In genomic region chr11:114291847-114292680, GRCh38 we compare ENCODE assay signal across 13 cellular contexts. TPM values are rescaled to one million over a fixed set of nuclear protein-coding genes. Genes with fewer than 3 reads are reported as not detected.
DNase-seq lines count a peak whose midpoint lies in the region; ATAC-seq and TF ChIP-seq lines count a peak whose summit lies in the region.
"Had no signal": no experiment of that assay in that cellular context is flagged by ENCODE, and none has a peak within 500 bp of the region (broad histone marks: within the 10 kb centered on the region; RNA-seq: fewer than 3 reads in every experiment).

No MANE protein-coding gene starts in this region.

- H3K27ac ChIP-seq in brain microvascular endothelial cell = peak overlapping the region; percentile 96
- peak overlapping the region; percentile 48 for H3K27ac ChIP-seq in lower lobe of right lung
- peak overlapping the region; percentile 92 to 94 for H3K27ac ChIP-seq in tibial artery

- no peak for ATAC-seq in activated naive CD4-positive, alpha-beta T cell treated with anti-CD3 and anti-CD28 coated beads, Interleukin-2, amount 50 U/mL, for 72 hours
- ATAC-seq in lower lobe of right lung = no peak
- no peak for ATAC-seq in GM18858 (IDR thresholded peaks at IDR 0.05; ENCODE audit: unreplicated experiment)
- ATAC-seq in GM18870 (IDR thresholded peaks at IDR 0.05; ENCODE audit: unreplicated experiment) = no peak

- H3K27ac Mint-ChIP-seq in activated naive CD4-positive, alpha-beta T cell treated with anti-CD3 and anti-CD28 coated beads for 36 hours = no peak overlapping the region
- no peak overlapping the region for H3K27ac Mint-ChIP-seq in activated naive CD4-positive, alpha-beta T cell treated with anti-CD3 and anti-CD28 coated beads, Interleukin-2, amount 50 U/mL, for 72 hours
- H3K27ac Mint-ChIP-seq: stimulated activated naive CD8-positive, alpha-beta T cell treated with anti-CD3 and anti-CD28 coated beads, Interleukin-15, Interleukin-2, amounts not matched to agents 100 ng/mL and 50 ng/mL, for 24 hours had no signal

- peak overlapping the region; percentile 1 for H3K4me3 Mint-ChIP-seq in activated naive CD4-positive, alpha-beta T cell treated with anti-CD3 and anti-CD28 coated beads for 36 hours
- H3K4me3 Mint-ChIP-seq: stimulated activated naive CD8-positive, alpha-beta T cell treated with anti-CD3 and anti-CD28 coated beads, Interleukin-15, Interleukin-2, amounts not matched to agents 100 ng/mL and 50 ng/mL, for 24 hours had no signal

- CTCF ChIA-PET in activated naive CD4-positive, alpha-beta T cell treated with anti-CD3 and anti-CD28 coated beads for 36 hours (lab: Charles Lee) = interaction anchor here (0.8 kb wide), 1 partner anchor 11 kb away, joined by 3 read pairs; no protein-coding TSS in a partner anchor

- DNase-seq in activated naive CD4-positive, alpha-beta T cell treated with anti-CD3 and anti-CD28 coated beads for 36 hours = no peak
- no peak for DNase-seq in activated naive CD4-positive, alpha-beta T cell treated with anti-CD3 and anti-CD28 coated beads, Interleukin-2, amount 50 U/mL, for 72 hours (ENCODE audit: low spot score in 2 of 2)
- DNase-seq in brain microvascular endothelial cell (peak; percentile 83), lower lobe of right lung (no peak), tibial artery (no peak), NCI-H2081 (lab: John Stamatoyannopoulos, UW) (no peak)
- DNase-seq: AML-193, foreskin melanocyte, GOT3 had no signal

- H3K4me1 Mint-ChIP-seq in activated naive CD4-positive, alpha-beta T cell treated with anti-CD3 and anti-CD28 coated beads for 36 hours (ENCODE audit: low read depth) = no peaks in the 10 kb centered on the region

- intact Hi-C loops in activated naive CD4-positive, alpha-beta T cell treated with anti-CD3 and anti-CD28 coated beads for 36 hours (cut with micrococcal nuclease) = no loop called here
- intact Hi-C loops in lower lobe of right lung (cut with DNase I) = no loop called here
- intact Hi-C loops in tibial artery (cut with DNase I; ENCODE audit: low total_unique reads) = no loop called here

- H3K9me3 Mint-ChIP-seq in activated naive CD4-positive, alpha-beta T cell treated with anti-CD3 and anti-CD28 coated beads for 36 hours = no peaks in the 10 kb centered on the region
- peaks cover 3 to 4% of the 10 kb centered on the region in 2 donors for H3K9me3 Mint-ChIP-seq in activated naive CD4-positive, alpha-beta T cell treated with anti-CD3 and anti-CD28 coated beads, Interleukin-2, amount 50 U/mL, for 72 hours
- H3K9me3 Mint-ChIP-seq: stimulated activated naive CD8-positive, alpha-beta T cell treated with anti-CD3 and anti-CD28 coated beads, Interleukin-15, Interleukin-2, amounts not matched to agents 100 ng/mL and 50 ng/mL, for 24 hours had no signal

- no peak for TF ChIP-seq CTCF in brain microvascular endothelial cell (IDR thresholded peaks at IDR 0.05; ENCODE audit: low read depth, low read length, missing control alignments)
- no peak for TF ChIP-seq CTCF in lower lobe of right lung (IDR thresholded peaks at IDR 0.05)
- no peak for TF ChIP-seq CTCF in tibial artery (IDR thresholded peaks at IDR 0.05)

- no peaks in the 10 kb centered on the region for H3K36me3 Mint-ChIP-seq in activated naive CD4-positive, alpha-beta T cell treated with anti-CD3 and anti-CD28 coated beads for 36 hours (ENCODE audit: low read depth)
- no peaks in the 10 kb centered on the region for H3K36me3 Mint-ChIP-seq in activated naive CD4-positive, alpha-beta T cell treated with anti-CD3 and anti-CD28 coated beads, Interleukin-2, amount 50 U/mL, for 72 hours

- H3K4me3 ChIP-seq in brain microvascular endothelial cell (ENCODE audit: low read depth, low read length) = no peak overlapping the region
- H3K4me3 ChIP-seq in lower lobe of right lung = peak overlapping the region; percentile 2
- H3K4me3 ChIP-seq in tibial artery = peak overlapping the region in 1 of 2 donors; percentile 1

- H3K4me1 ChIP-seq in lower lobe of right lung (peaks cover 43% of the 10 kb centered on the region), tibial artery (peaks cover 0 to 64% (median 36%) of the 10 kb centered on the region in 4 donors)

- H3K9me3 ChIP-seq in lower lobe of right lung (no peaks in the 10 kb centered on the region), tibial artery (no peaks in the 10 kb centered on the region)

- H3K27me3 Mint-ChIP-seq in activated naive CD4-positive, alpha-beta T cell treated with anti-CD3 and anti-CD28 coated beads for 36 hours (ENCODE audit: low read depth) = no peaks in the 10 kb centered on the region

- H3K27me3 ChIP-seq in brain microvascular endothelial cell (replicated peaks) (no peaks in the 10 kb centered on the region), lower lobe of right lung (ENCODE audit: low read depth) (no peaks in the 10 kb centered on the region), tibial artery (no peaks in the 10 kb centered on the region)

- in situ Hi-C loops in brain microvascular endothelial cell (cut with HindIII; ENCODE audit: low pct_ligation_motif_present, low sequenced_read_pairs) = no loop called here

- H3K36me3 ChIP-seq in brain microvascular endothelial cell (replicated peaks) = no peaks in the 10 kb centered on the region
- H3K36me3 ChIP-seq in lower lobe of right lung = no peaks in the 10 kb centered on the region
- no peaks in the 10 kb centered on the region for H3K36me3 ChIP-seq in tibial artery

RNA-seq across cellular contexts. Expression of gene NNMT, which starts 4.1 kb away (rescaled TPM):
- not detected for total RNA-seq in activated naive CD4-positive, alpha-beta T cell treated with anti-CD3 and anti-CD28 coated beads for 36 hours
- not detected for total RNA-seq in activated naive CD4-positive, alpha-beta T cell treated with anti-CD3 and anti-CD28 coated beads, Interleukin-2, amount 50 U/mL, for 72 hours
- 162 TPM for total RNA-seq in lower lobe of right lung
- total RNA-seq: T-helper 2 cell treated with Interferon-gamma antibody and Interleukin-4, amounts not matched to agents 100 ng/mL and 5 ng/mL, for 36 hours had no signal

Comparison
In these comparisons a context has a peak if more than half of its experiments do, and no peak if none do; other contexts are left out.
1. RNA of gene NNMT, which starts 4.1 kb away (total RNA-seq): 162 TPM in lower lobe of right lung (single experiment); not detected in activated naive CD4-positive, alpha-beta T cell treated with anti-CD3 and anti-CD28 coated beads for 36 hours and not detected in activated naive CD4-positive, alpha-beta T cell treated with anti-CD3 and anti-CD28 coated beads, Interleukin-2, amount 50 U/mL, for 72 hours; every median in the first group is over 100 times any median in the second.
2. Peak in every context shown above with its lines, with median percentiles within 50 percentile points of each other: H3K27ac ChIP-seq.